22 cellular contexts compared by ENCODE assay signal in the genomic region with DNA sequence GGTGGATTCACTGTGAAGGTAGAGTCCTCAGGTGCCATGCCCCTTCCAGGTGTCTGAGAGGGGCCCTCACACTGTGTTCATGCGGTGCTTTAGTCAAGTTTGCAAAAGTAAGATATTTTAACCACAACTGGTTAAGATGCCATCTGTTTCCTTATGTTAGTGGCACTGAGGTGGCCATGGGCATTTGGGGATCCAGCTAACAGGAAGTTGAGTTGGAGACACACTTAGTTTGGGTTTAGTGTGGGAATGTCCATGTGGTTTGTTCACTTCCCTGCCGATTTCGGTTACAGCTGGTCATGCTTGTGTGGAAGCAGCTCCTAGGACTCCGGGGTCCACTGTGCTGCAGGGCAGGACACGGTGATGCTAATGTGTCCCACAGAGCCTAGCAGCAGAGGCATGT. TPM values are rescaled to one million over a fixed set of nuclear protein-coding genes. Genes with fewer than 3 reads are reported as not detected.
A peak's percentile ranks its signal among the peaks of the same experiment; 100 is the strongest.
DNase-seq lines count a peak whose midpoint lies in the region; ATAC-seq and TF ChIP-seq lines count a peak whose summit lies in the region.
"Had no signal": no experiment of that assay in that cellular context is flagged by ENCODE, and none has a peak within 500 bp of the region (broad histone marks: within the 10 kb centered on the region; RNA-seq: fewer than 3 reads in every experiment).

No MANE protein-coding gene starts in this region.

- no peak for TF ChIP-seq EP300 in suprapubic skin (IDR thresholded peaks at IDR 0.05)

- ATAC-seq in GM18868 (IDR thresholded peaks at IDR 0.05; ENCODE audit: unreplicated experiment): no peak
- ATAC-seq: GM23338 had no signal

- intact Hi-C loops in CD14-positive monocyte (cut with micrococcal nuclease): no loop called here

- H3K36me3 ChIP-seq in suprapubic skin: no peaks in the 10 kb centered on the region
- H3K36me3 ChIP-seq: Peyer's patch had no signal

- H3K9me3 Mint-ChIP-seq in CD14-positive monocyte: peaks cover 0 to 2% (median 0%) of the 10 kb centered on the region in 7 donors
- H3K9me3 Mint-ChIP-seq: CD8-positive, alpha-beta memory T cell; GM23338; IgD-negative memory B cell had no signal

- in situ Hi-C loops in KBM-7 (cut with MboI; ENCODE audit: low pct_unique_long_range_greater_than_20kb, low sequenced_read_pairs): no loop called here

- no peaks in the 10 kb centered on the region for H3K27me3 ChIP-seq in suprapubic skin
- H3K27me3 ChIP-seq: Peyer's patch had no signal

- H3K4me3 ChIP-seq in suprapubic skin: no peak overlapping the region
- H3K4me3 ChIP-seq: GM23338, Peyer's patch had no signal

- DNase-seq in GF-D8 (lab: John Stamatoyannopoulos, UW) (peak; percentile 41), KBM-7 (peak; percentile 60), UCSD-AML1 (lab: John Stamatoyannopoulos, UW; ENCODE audit: unreplicated experiment) (peak; percentile 49), SKM-1 (lab: John Stamatoyannopoulos, UW; ENCODE audit: unreplicated experiment) (no peak), suprapubic skin (ENCODE audit: low spot score in 2 of 2) (no peak), CD14-positive monocyte (ENCODE audit: low spot score) (no peak)
- DNase-seq: CD8-positive, alpha-beta memory T cell; EL; HCEC 1CT; NCI-H1092 treated with DMSO at 0.1 percent for 48 hours; NCI-H146; NCI-H2029; NCI-H2227 treated with DMSO at 0.1 percent for 48 hours; NCI-H510A treated with DMSO at 0.1 percent for 48 hours; NCI-H774; Peyer's patch had no signal

- 81% methylated on average over 5 of the region's 5 CpGs for WGBS in suprapubic skin

- no peaks in the 10 kb centered on the region for H3K9me3 ChIP-seq in suprapubic skin
- H3K9me3 ChIP-seq: Peyer's patch had no signal

- TF ChIP-seq POLR2A in suprapubic skin (IDR thresholded peaks at IDR 0.05): no peak

- H3K4me1 ChIP-seq in suprapubic skin: peaks cover 4% of the 10 kb centered on the region

- peak overlapping the region in 1 of 7 donors; percentile 83 for H3K27ac Mint-ChIP-seq in CD14-positive monocyte
- H3K27ac Mint-ChIP-seq: GM23338, IgD-negative memory B cell had no signal

- no peak for TF ChIP-seq CTCF in suprapubic skin (IDR thresholded peaks at IDR 0.05)
- TF ChIP-seq CTCF in CD14-positive monocyte (IDR thresholded peaks at IDR 0.05): no peak

- H3K27ac ChIP-seq in suprapubic skin: no peak overlapping the region
- H3K27ac ChIP-seq: Peyer's patch had no signal

- H3K4me1 Mint-ChIP-seq in CD14-positive monocyte: peaks cover 17% of the 10 kb centered on the region

- no peaks in the 10 kb centered on the region for H3K36me3 Mint-ChIP-seq in CD14-positive monocyte
- H3K36me3 Mint-ChIP-seq: IgD-negative memory B cell had no signal

- peaks cover 0 to 4% (median 0%) of the 10 kb centered on the region in 3 donors for H3K27me3 Mint-ChIP-seq in CD14-positive monocyte (ENCODE audit: low read depth in 3 of 3)
- H3K27me3 Mint-ChIP-seq: CD8-positive, alpha-beta memory T cell; IgD-negative memory B cell had no signal

- H3K4me3 Mint-ChIP-seq in CD14-positive monocyte: no peak overlapping the region
- H3K4me3 Mint-ChIP-seq: GM23338, IgD-negative memory B cell had no signal

RNA-seq across cellular contexts. Expression of gene ABHD12B, which starts 17.3 kb away (rescaled TPM):
- total RNA-seq in suprapubic skin: 10 to 100 TPM in 3 of 4 donors, 1 to 10 TPM in 1; 9.1 to 32.0 (median 25.2) TPM
- under 1 TPM; 0.45 to 0.54 TPM for polyA plus RNA-seq in CD14-positive monocyte
- total RNA-seq: CD8-positive, alpha-beta memory T cell; LHCN-M2; Peyer's patch; T-helper 1 cell treated with Interleukin-12 subunit alpha and Interleukin-12 subunit beta and Interleukin-4 antibody, amounts not matched to agents 30 ng/mL and 1 ng/mL, for 36 hours had no signal
- polyA plus RNA-seq: BJ; CD8-positive, alpha-beta memory T cell; IgD-negative memory B cell had no signal

RNA-seq across cellular contexts. Expression of gene NIN, which starts 23.6 kb away (rescaled TPM):
- 10 to 100 TPM; 22.7 to 48.2 (median 36.8) TPM for total RNA-seq in suprapubic skin
- polyA plus RNA-seq in CD14-positive monocyte: 10 to 100 TPM; 15.3 to 26.5 TPM

Comparison
In these comparisons a context has a peak if more than half of its experiments do, and no peak if none do; other contexts are left out.
1. DNase-seq: peak in GF-D8 (single experiment), KBM-7 (single experiment) and UCSD-AML1 (single experiment); none in SKM-1 (single experiment), suprapubic skin (0 of 2) and CD14-positive monocyte (single experiment).